ENCODE assay signal across 12 cellular contexts in the genomic region with DNA sequence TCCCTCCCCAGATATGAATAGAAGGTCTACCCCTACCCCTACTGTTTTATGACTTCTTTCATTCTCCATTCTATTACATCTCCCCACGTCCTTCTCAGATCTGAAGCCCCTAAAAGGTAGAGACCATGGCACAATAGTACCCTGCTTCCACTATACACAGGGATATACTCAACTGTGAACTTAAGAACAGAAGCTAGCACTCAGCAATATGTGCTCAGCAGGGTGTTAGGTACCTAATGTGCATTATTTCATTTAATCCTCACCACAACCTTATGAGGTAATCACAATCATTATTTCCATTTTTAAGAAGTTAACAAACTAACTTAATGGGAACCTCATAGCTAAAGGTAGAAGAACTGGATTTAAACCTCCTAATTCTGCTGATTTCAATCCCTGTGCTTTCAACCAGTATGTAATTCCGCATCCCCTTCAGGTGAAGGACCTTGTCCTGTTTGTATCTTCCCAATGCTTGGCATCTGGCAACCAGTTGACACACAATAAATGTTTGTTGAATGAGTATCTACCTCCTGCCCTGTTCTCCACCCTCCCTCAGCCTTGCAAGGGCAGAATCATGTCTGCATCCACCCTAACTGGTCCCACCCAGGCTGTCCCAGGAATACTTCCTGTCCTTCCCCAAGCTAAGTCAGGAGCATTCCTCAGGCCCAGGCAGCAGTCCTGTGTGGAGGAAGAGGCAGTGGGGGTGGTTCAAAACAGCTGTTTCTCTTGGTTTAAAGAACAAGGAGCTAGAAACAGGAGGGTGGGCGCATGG. TPM values are rescaled to one million over a fixed set of nuclear protein-coding genes. Genes with fewer than 3 reads are reported as not detected.
DNase-seq lines count a peak whose midpoint lies in the region; ATAC-seq and TF ChIP-seq lines count a peak whose summit lies in the region.
"Had no signal": no experiment of that assay in that cellular context is flagged by ENCODE, and none has a peak within 500 bp of the region (broad histone marks: within the 10 kb centered on the region; RNA-seq: fewer than 3 reads in every experiment).

No MANE protein-coding gene starts in this region.

- TF ChIP-seq CTCF in activated B cell treated with CpG ODN at 0.5 μM for 24 hours (IDR thresholded peaks at IDR 0.05), result no peak
- no peak for TF ChIP-seq CTCF in foreskin keratinocyte (conservative IDR thresholded peaks at IDR 0.05)
- no peak for TF ChIP-seq CTCF in coronary artery (IDR thresholded peaks at IDR 0.05)

- no peak overlapping the region for H3K4me3 ChIP-seq in coronary artery

- no peak for DNase-seq in activated CD8-positive, alpha-beta memory T cell treated with anti-CD3 and anti-CD28 coated beads, Interleukin-2, amount 10 ng/mL, durations not matched to agents 7 days and 5 days
- no peak for DNase-seq in activated CD8-positive, alpha-beta memory T cell treated with anti-CD3 and anti-CD28 coated beads, Interleukin-2, amount 50 U/mL, for 4 hours
- DNase-seq in activated B cell treated with CpG ODN at 0.5 μM for 24 hours, result no peak
- peak in 1 of 2 donors; percentile 50 for DNase-seq in foreskin keratinocyte
- no peak for DNase-seq in stimulated activated naive B cell treated with anti-CD40 and anti-IgM and Interleukin-4, amounts not matched to agents 10 μg/mL and 1 μg/mL and 100 μg/mL, for 72 hours
- no peak for DNase-seq in coronary artery (ENCODE audit: low spot score)
- DNase-seq in substantia nigra (lab: John Stamatoyannopoulos, UW), result no peak
- DNase-seq in COLO668 (lab: John Stamatoyannopoulos, UW; ENCODE audit: unreplicated experiment), result no peak
- DNase-seq: ACHN; effector CD4-positive, alpha-beta T cell; NCI-H1694; T1000 had no signal

- H3K9me3 Mint-ChIP-seq in activated CD8-positive, alpha-beta memory T cell treated with anti-CD3 and anti-CD28 coated beads, Interleukin-2, amount 10 ng/mL, durations not matched to agents 7 days and 5 days (ENCODE audit: low read depth), result no peaks in the 10 kb centered on the region
- H3K9me3 Mint-ChIP-seq in activated B cell treated with CpG ODN at 0.5 μM for 24 hours, result no peaks in the 10 kb centered on the region
- H3K9me3 Mint-ChIP-seq in stimulated activated naive B cell treated with anti-CD40 and anti-IgM and Interleukin-4, amounts not matched to agents 10 μg/mL and 1 μg/mL and 100 μg/mL, for 72 hours, result no peaks in the 10 kb centered on the region

- H3K4me3 Mint-ChIP-seq in activated CD8-positive, alpha-beta memory T cell treated with anti-CD3 and anti-CD28 coated beads, Interleukin-2, amount 10 ng/mL, durations not matched to agents 7 days and 5 days, result peak overlapping the region; percentile 97
- H3K4me3 Mint-ChIP-seq in activated B cell treated with CpG ODN at 0.5 μM for 24 hours, result peak overlapping the region; percentile 70
- peak overlapping the region; percentile 11 to 47 for H3K4me3 Mint-ChIP-seq in stimulated activated naive B cell treated with anti-CD40 and anti-IgM and Interleukin-4, amounts not matched to agents 10 μg/mL and 1 μg/mL and 100 μg/mL, for 72 hours

- H3K27ac Mint-ChIP-seq in activated CD8-positive, alpha-beta memory T cell treated with anti-CD3 and anti-CD28 coated beads, Interleukin-2, amount 10 ng/mL, durations not matched to agents 7 days and 5 days, result peak overlapping the region; percentile 83
- H3K27ac Mint-ChIP-seq in activated B cell treated with CpG ODN at 0.5 μM for 24 hours, result peak overlapping the region; percentile 89
- peak overlapping the region; percentile 14 for H3K27ac Mint-ChIP-seq in stimulated activated naive B cell treated with anti-CD40 and anti-IgM and Interleukin-4, amounts not matched to agents 10 μg/mL and 1 μg/mL and 100 μg/mL, for 72 hours

- no peak for ATAC-seq in activated CD8-positive, alpha-beta memory T cell treated with anti-CD3 and anti-CD28 coated beads, Interleukin-2, amount 10 ng/mL, durations not matched to agents 7 days and 5 days
- ATAC-seq in activated B cell treated with CpG ODN at 0.5 μM for 24 hours (ENCODE audit: low read depth) (no peak), foreskin keratinocyte (no peak)
- peak in 1 of 2 donors; percentile 5 for ATAC-seq in stimulated activated naive B cell treated with anti-CD40 and anti-IgM and Interleukin-4, amounts not matched to agents 10 μg/mL and 1 μg/mL and 100 μg/mL, for 72 hours (replicated peaks)

- no peaks in the 10 kb centered on the region for H3K27me3 ChIP-seq in foreskin keratinocyte

- peaks cover 27% of the 10 kb centered on the region for H3K4me1 ChIP-seq in foreskin keratinocyte

- CTCF ChIA-PET in activated CD8-positive, alpha-beta memory T cell treated with anti-CD3 and anti-CD28 coated beads, Interleukin-2, amount 10 ng/mL, durations not matched to agents 7 days and 5 days (lab: Charles Lee), result interaction anchor here (1.1 to 15.0 kb wide), 3 partner anchors 28 to 206 kb away, joined by 5 to 392 read pairs (median 5); partner anchors contain the start of gene CHI3L2
- CTCF ChIA-PET in activated B cell treated with CpG ODN at 0.5 μM for 24 hours (lab: Charles Lee), result interaction anchor here (0.9 to 1.5 kb wide), 3 partner anchors 27 to 207 kb away, joined by 4 to 6 read pairs (median 4); no protein-coding TSS in a partner anchor

- peak overlapping the region; percentile 59 for H3K27ac ChIP-seq in foreskin keratinocyte
- peak overlapping the region in 1 of 2 donors; percentile 74 for H3K27ac ChIP-seq in coronary artery
- no peak overlapping the region for H3K27ac ChIP-seq in substantia nigra (ENCODE audit: low read depth, low read length, poor library complexity, severe bottlenecking)

- no peaks in the 10 kb centered on the region for H3K27me3 Mint-ChIP-seq in activated CD8-positive, alpha-beta memory T cell treated with anti-CD3 and anti-CD28 coated beads, Interleukin-2, amount 10 ng/mL, durations not matched to agents 7 days and 5 days
- H3K27me3 Mint-ChIP-seq in activated B cell treated with CpG ODN at 0.5 μM for 24 hours, result no peaks in the 10 kb centered on the region
- H3K27me3 Mint-ChIP-seq in stimulated activated naive B cell treated with anti-CD40 and anti-IgM and Interleukin-4, amounts not matched to agents 10 μg/mL and 1 μg/mL and 100 μg/mL, for 72 hours, result no peaks in the 10 kb centered on the region

- POLR2A ChIA-PET in activated B cell treated with CpG ODN at 0.5 μM for 24 hours (lab: Charles Lee), result interaction anchor here (1.5 to 4.1 kb wide), 5 partner anchors 8 to 54 kb away, joined by 6 to 37 read pairs (median 22); partner anchors contain the start of genes CEPT1 and DRAM2

- intact Hi-C loops in activated B cell treated with CpG ODN at 0.5 μM for 24 hours (cut with micrococcal nuclease), result loop anchor here (1.0 to 2.0 kb wide), 2 partner anchors 9 to 15 kb away; no protein-coding TSS in a partner anchor

- peaks cover 95% of the 10 kb centered on the region for H3K36me3 Mint-ChIP-seq in activated CD8-positive, alpha-beta memory T cell treated with anti-CD3 and anti-CD28 coated beads, Interleukin-2, amount 10 ng/mL, durations not matched to agents 7 days and 5 days
- peaks cover 95% of the 10 kb centered on the region for H3K36me3 Mint-ChIP-seq in activated B cell treated with CpG ODN at 0.5 μM for 24 hours (ENCODE audit: low read depth)
- H3K36me3 Mint-ChIP-seq in stimulated activated naive B cell treated with anti-CD40 and anti-IgM and Interleukin-4, amounts not matched to agents 10 μg/mL and 1 μg/mL and 100 μg/mL, for 72 hours, result peaks cover 53 to 77% of the 10 kb centered on the region in 2 donors

- peaks cover 90% of the 10 kb centered on the region for H3K4me1 Mint-ChIP-seq in activated CD8-positive, alpha-beta memory T cell treated with anti-CD3 and anti-CD28 coated beads, Interleukin-2, amount 10 ng/mL, durations not matched to agents 7 days and 5 days
- H3K4me1 Mint-ChIP-seq in activated B cell treated with CpG ODN at 0.5 μM for 24 hours, result peaks cover 81% of the 10 kb centered on the region
- H3K4me1 Mint-ChIP-seq in stimulated activated naive B cell treated with anti-CD40 and anti-IgM and Interleukin-4, amounts not matched to agents 10 μg/mL and 1 μg/mL and 100 μg/mL, for 72 hours, result peaks cover 60 to 90% of the 10 kb centered on the region in 2 donors

RNA-seq across cellular contexts. Expression of gene DENND2D, which starts 6.5 kb away (rescaled TPM):
- 100 to 1,000 TPM; 187 to 209 TPM for total RNA-seq in activated CD8-positive, alpha-beta memory T cell treated with anti-CD3 and anti-CD28 coated beads, Interleukin-2, amount 10 ng/mL, durations not matched to agents 7 days and 5 days
- total RNA-seq in activated B cell treated with CpG ODN at 0.5 μM for 24 hours (48.9 and 58.6 TPM in 2 replicates), foreskin keratinocyte (13.3 and 17.2 TPM in 2 replicates)
- polyA plus RNA-seq in foreskin keratinocyte, result 9.7 and 12.7 TPM in 2 replicates

RNA-seq across cellular contexts. Expression of gene CHI3L2, which starts 33.6 kb away (rescaled TPM):
- total RNA-seq in activated CD8-positive, alpha-beta memory T cell treated with anti-CD3 and anti-CD28 coated beads, Interleukin-2, amount 10 ng/mL, durations not matched to agents 7 days and 5 days, result 10 to 100 TPM in 1 of 2 experiments, 1 to 10 TPM in 1; 6.7 to 13.0 TPM
- total RNA-seq in activated B cell treated with CpG ODN at 0.5 μM for 24 hours (19.6 and 23.6 TPM in 2 replicates), foreskin keratinocyte (0.28 and 0.48 TPM in 2 replicates)
- 0.49 and 0.50 TPM in 2 replicates for polyA plus RNA-seq in foreskin keratinocyte

RNA-seq across cellular contexts. Expression of gene CEPT1, which starts 53.9 kb away (rescaled TPM):
- 10 to 100 TPM; 33.4 to 36.4 TPM for total RNA-seq in activated CD8-positive, alpha-beta memory T cell treated with anti-CD3 and anti-CD28 coated beads, Interleukin-2, amount 10 ng/mL, durations not matched to agents 7 days and 5 days
- total RNA-seq in activated B cell treated with CpG ODN at 0.5 μM for 24 hours (74.4 and 87.0 TPM in 2 replicates), foreskin keratinocyte (36.6 and 37.7 TPM in 2 replicates)
- polyA plus RNA-seq in foreskin keratinocyte, result 13.3 and 16.3 TPM in 2 replicates

RNA-seq across cellular contexts. Expression of gene DRAM2, which starts 54.0 kb away (rescaled TPM):
- 10 to 100 TPM; 26.9 to 29.6 TPM for total RNA-seq in activated CD8-positive, alpha-beta memory T cell treated with anti-CD3 and anti-CD28 coated beads, Interleukin-2, amount 10 ng/mL, durations not matched to agents 7 days and 5 days
- total RNA-seq in activated B cell treated with CpG ODN at 0.5 μM for 24 hours (61.8 and 77.6 TPM in 2 replicates), foreskin keratinocyte (33.3 and 35.8 TPM in 2 replicates)
- polyA plus RNA-seq in foreskin keratinocyte, result 30.0 and 33.6 TPM in 2 replicates

Comparison
In these comparisons a context has a peak if more than half of its experiments do, and no peak if none do; other contexts are left out.
1. H3K27ac Mint-ChIP-seq: peak in every context shown above with its lines; median percentile 89 in activated B cell treated with CpG ODN at 0.5 μM for 24 hours; 83 in activated CD8-positive, alpha-beta memory T cell treated with anti-CD3 and anti-CD28 coated beads, Interleukin-2, amount 10 ng/mL, durations not matched to agents 7 days and 5 days; 14 in stimulated activated naive B cell treated with anti-CD40 and anti-IgM and Interleukin-4, amounts not matched to agents 10 μg/mL and 1 μg/mL and 100 μg/mL, for 72 hours.
2. H3K4me3 Mint-ChIP-seq: peak in every context shown above with its lines; median percentile 97 in activated CD8-positive, alpha-beta memory T cell treated with anti-CD3 and anti-CD28 coated beads, Interleukin-2, amount 10 ng/mL, durations not matched to agents 7 days and 5 days; 70 in activated B cell treated with CpG ODN at 0.5 μM for 24 hours; 29 in stimulated activated naive B cell treated with anti-CD40 and anti-IgM and Interleukin-4, amounts not matched to agents 10 μg/mL and 1 μg/mL and 100 μg/mL, for 72 hours.